ENCODE assay signal across 1 cellular context in the genomic region with DNA sequence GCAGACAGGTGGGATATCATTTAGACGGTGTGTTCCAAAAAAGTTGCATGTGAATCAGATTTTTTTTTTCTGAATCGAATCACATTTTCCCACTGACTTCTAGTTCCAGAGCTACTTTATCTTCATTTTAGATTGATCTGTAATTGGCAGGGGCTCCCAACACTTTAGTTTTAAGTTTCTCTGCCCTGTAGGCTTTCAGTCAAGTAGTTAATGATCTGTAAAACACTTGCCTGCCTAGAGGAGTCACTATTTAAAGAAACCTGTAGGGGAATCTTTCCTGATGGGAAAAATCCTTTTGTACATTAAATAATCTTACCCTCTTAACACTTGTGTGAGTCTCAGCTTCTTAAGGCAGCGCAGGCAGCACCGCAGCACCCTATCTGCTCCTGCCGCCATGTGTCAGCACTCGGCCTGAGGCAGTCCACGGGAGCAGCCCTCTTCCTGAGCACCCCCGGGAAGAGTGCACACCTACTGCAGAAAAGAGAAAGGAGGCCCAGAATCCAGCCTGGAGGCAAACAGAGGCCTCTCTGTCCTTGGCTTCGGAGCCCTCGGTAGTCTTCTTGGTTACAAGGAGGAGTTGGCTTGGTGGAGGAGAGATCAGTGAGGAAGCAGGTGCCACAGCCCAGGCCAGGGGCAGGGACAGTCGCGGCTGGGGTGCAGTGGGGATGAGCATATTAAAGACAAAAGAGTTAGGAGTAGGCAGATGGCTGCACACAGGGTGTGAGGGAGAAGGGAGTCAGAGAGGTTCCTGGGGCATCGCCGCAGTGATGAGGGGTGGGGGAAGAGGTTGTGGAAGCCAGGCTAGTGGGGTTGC.
TF ChIP-seq lines count a peak whose summit lies in the region.

No MANE protein-coding gene starts in this region.

TF ChIP-seq in IMR-90, 13 proteins besides CTCF, POLR2A, EP300 and RAD21:
- TF ChIP-seq NFE2L2 (IDR thresholded peaks at IDR 0.05; ENCODE audit: low read depth, low read length) (no peak), MAZ (IDR thresholded peaks at IDR 0.05; ENCODE audit: borderline replicate concordance, low read depth, low read length) (no peak)
